ENCODE assay signal across 1 cellular context in genomic region chr17:42561908-42562844, GRCh38.
TF ChIP-seq lines count a peak whose summit lies in the region.

Gene COASY (plus strand): TSS chr17:42562148. CDS start chr17:42562623, 475 bp downstream.

TF ChIP-seq in HepG2, 621 proteins besides CTCF, POLR2A, EP300 and RAD21 (continued from another document and continues in another):
- TF ChIP-seq MAFK (conservative IDR thresholded peaks at IDR 0.05 in 1 of 2, IDR thresholded peaks at IDR 0.05 in 1 of 2; ENCODE audit: low read length in 2 of 2) (0 out of 4 replicates have a peak, but pooled peaks of 1 of the 2 experiments have one; percentile 4), PBX3 (CRISPR knock-in tag; IDR thresholded peaks at IDR 0.05; ENCODE audit: borderline replicate concordance) (no peak), ZNF777 (CRISPR knock-in tag; IDR thresholded peaks at IDR 0.05) (peak; percentile 94), ZNF576 (CRISPR knock-in tag; IDR thresholded peaks at IDR 0.05) (no peak), RBFOX2 (IDR thresholded peaks at IDR 0.05; ENCODE audit: low read depth, low read length) (peak; percentile 95), ARID5B (CRISPR knock-in tag; IDR thresholded peaks at IDR 0.05) (peak; percentile 74), ZNF891 (CRISPR knock-in tag; IDR thresholded peaks at IDR 0.05) (peak; percentile 80), ZNF776 (CRISPR knock-in tag; IDR thresholded peaks at IDR 0.05) (no peak), BCLAF1 (IDR thresholded peaks at IDR 0.05) (no peak), TAF15 (IDR thresholded peaks at IDR 0.05; ENCODE audit: low read depth, low read length, poor library complexity, severe bottlenecking) (no peak), SUZ12 (IDR thresholded peaks at IDR 0.05; ENCODE audit: low read depth, low read length) (no peak), ZNF205 (CRISPR knock-in tag; IDR thresholded peaks at IDR 0.05) (no peak; the same call in 1 of the 2 replicates), ARID2 (CRISPR knock-in tag; IDR thresholded peaks at IDR 0.05; ENCODE audit: borderline replicate concordance) (peak; percentile 65; the same call in 1 of the 2 replicates), ZNF333 (CRISPR knock-in tag; IDR thresholded peaks at IDR 0.05; ENCODE audit: borderline replicate concordance) (no peak; the same call in 1 of the 2 replicates), AGO1 (IDR thresholded peaks at IDR 0.05; ENCODE audit: low read depth, low read length, poor library complexity, severe bottlenecking) (peak; percentile 73), THAP7 (CRISPR knock-in tag; IDR thresholded peaks at IDR 0.05) (0 out of 2 replicates have a peak, but pooled peaks have one; percentile 70), ATF6 (CRISPR knock-in tag; conservative IDR thresholded peaks at IDR 0.05) (no peak), ZNF276 (CRISPR knock-in tag; IDR thresholded peaks at IDR 0.05; ENCODE audit: low read depth) (peak; percentile 24), GRHL1 (CRISPR knock-in tag; conservative IDR thresholded peaks at IDR 0.05) (no peak), HNRNPUL1 (IDR thresholded peaks at IDR 0.05; ENCODE audit: low read depth, low read length) (no peak), TFE3 (CRISPR knock-in tag; IDR thresholded peaks at IDR 0.05) (peak; percentile 80), RBM39 (IDR thresholded peaks at IDR 0.05; ENCODE audit: low read depth, low read length, poor library complexity, severe bottlenecking) (no peak), NR2F2 (IDR thresholded peaks at IDR 0.05; ENCODE audit: borderline replicate concordance, low read depth) (peak; percentile 12; the same call in 1 of the 2 replicates), ZNF280D (CRISPR knock-in tag; IDR thresholded peaks at IDR 0.05) (peak; percentile 82; the same call in 1 of the 2 replicates), ZNF547 (CRISPR knock-in tag; IDR thresholded peaks at IDR 0.05) (peak; percentile 58), ZSCAN21 (CRISPR knock-in tag; IDR thresholded peaks at IDR 0.05; ENCODE audit: borderline replicate concordance) (peak; percentile 5; the same call in 1 of the 2 replicates), ZFP82 (CRISPR knock-in tag; IDR thresholded peaks at IDR 0.05; ENCODE audit: borderline replicate concordance) (peak; percentile 50; the same call in 1 of the 2 replicates), ZFP41 (CRISPR knock-in tag; IDR thresholded peaks at IDR 0.05; ENCODE audit: borderline replicate concordance) (no peak), DMTF1 (CRISPR knock-in tag; IDR thresholded peaks at IDR 0.05) (no peak), ZNF431 (CRISPR knock-in tag; IDR thresholded peaks at IDR 0.05; ENCODE audit: borderline replicate concordance, low read depth) (peak; percentile 75; the same call in 1 of the 2 replicates)
